Comparison of ENCODE assay signal across 9 cellular contexts in the genomic region with DNA sequence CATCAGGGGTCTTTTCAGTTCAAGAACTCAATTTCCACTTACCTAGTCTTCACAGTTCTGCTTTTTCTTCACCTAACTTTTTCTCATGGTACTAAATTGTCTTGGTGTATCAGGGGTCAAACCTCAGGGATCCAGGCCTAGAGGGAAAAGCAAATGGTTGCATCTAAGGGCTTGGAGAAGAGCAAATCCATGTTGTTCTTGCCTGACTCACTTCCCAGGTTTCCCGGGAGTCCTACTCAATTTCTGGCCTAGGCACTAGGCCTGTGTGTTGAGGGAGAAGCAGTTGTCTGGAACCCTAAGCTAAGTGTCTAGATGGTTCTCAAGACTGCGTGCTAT.
DNase-seq lines count a peak whose midpoint lies in the region; ATAC-seq and TF ChIP-seq lines count a peak whose summit lies in the region.
"Had no signal": no experiment of that assay in that cellular context is flagged by ENCODE, and none has a peak within 500 bp of the region (broad histone marks: within the 10 kb centered on the region; RNA-seq: fewer than 3 reads in every experiment).

No MANE protein-coding gene starts in this region.

- H3K27me3 Mint-ChIP-seq in activated naive CD4-positive, alpha-beta T cell treated with anti-CD3 and anti-CD28 coated beads for 36 hours (ENCODE audit: low read depth), result no peaks in the 10 kb centered on the region
- no peaks in the 10 kb centered on the region for H3K27me3 Mint-ChIP-seq in activated CD8-positive, alpha-beta T cell treated with anti-CD3 and anti-CD28 coated beads for 36 hours

- peaks cover 3% of the 10 kb centered on the region for H3K36me3 Mint-ChIP-seq in activated naive CD4-positive, alpha-beta T cell treated with anti-CD3 and anti-CD28 coated beads for 36 hours (ENCODE audit: low read depth)
- H3K36me3 Mint-ChIP-seq in activated CD8-positive, alpha-beta T cell treated with anti-CD3 and anti-CD28 coated beads for 36 hours (ENCODE audit: low read depth), result peaks cover 6% of the 10 kb centered on the region

- peak overlapping the region; percentile 97 for H3K4me3 ChIP-seq in iPS-20b (ENCODE audit: low read length)

- CTCF ChIA-PET in activated naive CD4-positive, alpha-beta T cell treated with anti-CD3 and anti-CD28 coated beads for 36 hours (lab: Charles Lee), result interaction anchor here (0.5 to 1.4 kb wide), 3 partner anchors 13 to 461 kb away, joined by 3 read pairs; no protein-coding TSS in a partner anchor
- CTCF ChIA-PET in activated CD8-positive, alpha-beta T cell treated with anti-CD3 and anti-CD28 coated beads for 36 hours (lab: Charles Lee), result interaction anchor here (2.8 kb wide), 1 partner anchor 10 kb away, joined by 12 read pairs; no protein-coding TSS in a partner anchor

- intact Hi-C loops in activated naive CD4-positive, alpha-beta T cell treated with anti-CD3 and anti-CD28 coated beads for 36 hours (cut with micrococcal nuclease), result loop anchor here (2.0 to 10.0 kb wide), 6 partner anchors 156 to 1126 kb away; a partner anchor contains a TSS
- intact Hi-C loops in activated CD8-positive, alpha-beta T cell treated with anti-CD3 and anti-CD28 coated beads for 36 hours (cut with micrococcal nuclease), result loop anchor here (10.0 kb wide), 1 partner anchor 384 kb away; a partner anchor contains a TSS

- H3K4me1 Mint-ChIP-seq in activated naive CD4-positive, alpha-beta T cell treated with anti-CD3 and anti-CD28 coated beads for 36 hours (ENCODE audit: low read depth), result peaks cover 26% of the 10 kb centered on the region
- peaks cover 14% of the 10 kb centered on the region for H3K4me1 Mint-ChIP-seq in activated CD8-positive, alpha-beta T cell treated with anti-CD3 and anti-CD28 coated beads for 36 hours (ENCODE audit: low read depth)

- peaks cover 15% of the 10 kb centered on the region for H3K4me1 ChIP-seq in iPS-20b (ENCODE audit: insufficient read depth, low read length)

- H3K27ac ChIP-seq in iPS-20b (ENCODE audit: low read length), result peak overlapping the region; percentile 97
- peak overlapping the region; percentile 81 for H3K27ac ChIP-seq in substantia nigra (ENCODE audit: low read depth, low read length, poor library complexity, severe bottlenecking)
- H3K27ac ChIP-seq: RWPE1 had no signal

- peaks cover 14% of the 10 kb centered on the region; the same call in 1 of the 2 replicates for H3K36me3 ChIP-seq in iPS-20b (ENCODE audit: insufficient read depth, low read depth, low read length)

- POLR2A ChIA-PET in activated CD8-positive, alpha-beta T cell treated with anti-CD3 and anti-CD28 coated beads for 36 hours (lab: Charles Lee), result interaction anchor here (1.3 kb wide), 1 partner anchor 193 kb away, joined by 3 read pairs; no protein-coding TSS in a partner anchor

- H3K9me3 Mint-ChIP-seq in activated naive CD4-positive, alpha-beta T cell treated with anti-CD3 and anti-CD28 coated beads for 36 hours, result no peaks in the 10 kb centered on the region
- peaks cover 3% of the 10 kb centered on the region for H3K9me3 Mint-ChIP-seq in activated CD8-positive, alpha-beta T cell treated with anti-CD3 and anti-CD28 coated beads for 36 hours

- peak overlapping the region; percentile 100 for H3K9ac ChIP-seq in iPS-20b (ENCODE audit: low read depth, low read length)

- DNase-seq in activated naive CD4-positive, alpha-beta T cell treated with anti-CD3 and anti-CD28 coated beads for 36 hours, result no peak
- DNase-seq in activated naive CD4-positive, alpha-beta T cell treated with anti-CD3 and anti-CD28 coated beads, Interleukin-2, amount 50 U/mL, for 16 hours, result no peak
- no peak for DNase-seq in activated CD8-positive, alpha-beta T cell treated with anti-CD3 and anti-CD28 coated beads for 36 hours
- no peak for DNase-seq in substantia nigra (lab: John Stamatoyannopoulos, UW)
- no peak for DNase-seq in stimulated activated CD8-positive, alpha-beta memory T cell treated with anti-CD3 and anti-CD28 coated beads, Interleukin-4, amount 100 ng/mL, for 48 hours
- no peak for DNase-seq in NCI-H446 treated with DMSO at 0.1 percent for 48 hours (lab: John Stamatoyannopoulos, UW)

- no peak for TF ChIP-seq CTCF in activated CD8-positive, alpha-beta T cell treated with anti-CD3 and anti-CD28 coated beads for 36 hours (IDR thresholded peaks at IDR 0.05)

- H3K27me3 ChIP-seq in iPS-20b (ENCODE audit: insufficient read depth, low read length), result no peaks in the 10 kb centered on the region

- no peak for ATAC-seq in activated CD8-positive, alpha-beta T cell treated with anti-CD3 and anti-CD28 coated beads for 36 hours
- ATAC-seq in GM21717 (IDR thresholded peaks at IDR 0.05; ENCODE audit: unreplicated experiment), result no peak

- peak overlapping the region; percentile 94 for H3K27ac Mint-ChIP-seq in activated naive CD4-positive, alpha-beta T cell treated with anti-CD3 and anti-CD28 coated beads for 36 hours
- H3K27ac Mint-ChIP-seq in activated CD8-positive, alpha-beta T cell treated with anti-CD3 and anti-CD28 coated beads for 36 hours, result peak overlapping the region; percentile 82

- no peaks in the 10 kb centered on the region for H3K9me3 ChIP-seq in iPS-20b (ENCODE audit: insufficient read depth, low read depth, low read length)

- H3K4me3 Mint-ChIP-seq in activated naive CD4-positive, alpha-beta T cell treated with anti-CD3 and anti-CD28 coated beads for 36 hours, result peak overlapping the region; percentile 87
- peak overlapping the region; percentile 74 for H3K4me3 Mint-ChIP-seq in activated CD8-positive, alpha-beta T cell treated with anti-CD3 and anti-CD28 coated beads for 36 hours
